ENCODE assay signal across 8 cellular contexts in the genomic region with DNA sequence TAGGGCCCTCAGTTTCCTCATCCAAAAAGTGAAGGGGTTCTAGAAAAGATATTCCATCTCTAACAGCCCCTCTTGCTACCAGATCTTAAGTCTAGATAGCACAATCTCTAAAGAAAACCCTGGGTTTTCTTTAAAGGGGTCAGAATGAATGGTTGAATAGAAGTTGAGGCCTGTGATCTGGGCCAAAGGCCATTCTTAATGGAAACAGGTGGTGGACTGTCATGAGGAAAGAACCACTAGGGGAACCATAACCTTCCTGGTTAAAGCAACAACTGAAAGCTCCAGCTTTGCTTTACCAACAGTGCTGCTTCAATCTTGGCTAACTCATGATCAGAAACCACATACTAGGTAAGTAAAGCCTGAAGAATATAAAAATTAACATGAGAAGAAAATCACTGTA. TPM values are rescaled to one million over a fixed set of nuclear protein-coding genes. Genes with fewer than 3 reads are reported as not detected.
DNase-seq lines count a peak whose midpoint lies in the region; ATAC-seq and TF ChIP-seq lines count a peak whose summit lies in the region.

No MANE protein-coding gene starts in this region.

- H3K56ac ChIP-seq in IMR-90 (ENCODE audit: extremely low read depth, insufficient read depth, low read length): no peak overlapping the region

- no peak overlapping the region for H4K8ac ChIP-seq in IMR-90 (ENCODE audit: low read depth in 2 of 2, low read length in 2 of 2)

- H2BK15ac ChIP-seq in IMR-90 (ENCODE audit: low read depth, low read length): no peak overlapping the region

- intact Hi-C loops in IMR-90 (cut with micrococcal nuclease): no loop called here

- H3K36me3 ChIP-seq in IMR-90 (ENCODE audit: control insufficient read depth, insufficient read depth, low read length): no peaks in the 10 kb centered on the region

- no peak overlapping the region for H3K27ac ChIP-seq in IMR-90 (ENCODE audit: insufficient read depth, low read length)

- TF ChIP-seq RAD21 in IMR-90 (IDR thresholded peaks at IDR 0.05; ENCODE audit: low read length): peak; percentile 43

- no peak overlapping the region for H2AK5ac ChIP-seq in IMR-90 (ENCODE audit: low read depth, low read length)

- H3K14ac ChIP-seq in IMR-90 (replicated peaks; ENCODE audit: low read depth, low read length): no peak overlapping the region

- TSS peak; percentile 25 for BruUV-seq in IMR-90 (replicated peaks; lab: Mats Ljungman, UMichigan)

- no peak overlapping the region for H2BK120ac ChIP-seq in IMR-90 (ENCODE audit: low read depth, low read length)

- H3K27ac Mint-ChIP-seq in activated naive CD8-positive, alpha-beta T cell treated with anti-CD3 and anti-CD28 coated beads, Interleukin-2, amount 10 ng/mL, durations not matched to agents 7 days and 5 days: peak overlapping the region; percentile 66

- H2AK9ac ChIP-seq in IMR-90 (replicated peaks; ENCODE audit: low read depth, low read length, poor library complexity): no peak overlapping the region

- H3K4me1 ChIP-seq in IMR-90 (ENCODE audit: control insufficient read depth, insufficient read depth, low read length): peaks cover 3% of the 10 kb centered on the region

- H3K4ac ChIP-seq in IMR-90 (ENCODE audit: low read depth, low read length): no peak overlapping the region

- H3K4me3 ChIP-seq in IMR-90 (ENCODE audit: insufficient read depth, low read depth, low read length): no peak overlapping the region

- DNase-seq in G401 (ENCODE audit: low spot score): peak; percentile 56
- peak; percentile 48 for DNase-seq in IMR-90
- DNase-seq in activated naive CD8-positive, alpha-beta T cell treated with anti-CD3 and anti-CD28 coated beads, Interleukin-2, amount 10 ng/mL, durations not matched to agents 7 days and 5 days: no peak
- DNase-seq in kidney glomerular epithelial cell (lab: John Stamatoyannopoulos, UW): peak; percentile 6
- DNase-seq in stimulated activated CD4-positive, alpha-beta T cell treated with anti-CD3 and anti-CD28 coated beads, Interleukin-4, amount 100 ng/mL, for 1 hour: no peak

- no peaks in the 10 kb centered on the region for H3K27me3 ChIP-seq in IMR-90 (ENCODE audit: control insufficient read depth, insufficient read depth, low read length)

- no peak overlapping the region for H3K23ac ChIP-seq in IMR-90 (ENCODE audit: low read depth, low read length)

- H3K27me3 Mint-ChIP-seq in activated naive CD8-positive, alpha-beta T cell treated with anti-CD3 and anti-CD28 coated beads, Interleukin-2, amount 10 ng/mL, durations not matched to agents 7 days and 5 days: no peaks in the 10 kb centered on the region

- POLR2A ChIA-PET in IMR-90 (lab: Charles Lee; ENCODE audit: unreplicated experiment): no interaction called here
- POLR2A ChIA-PET in activated naive CD8-positive, alpha-beta T cell treated with anti-CD3 and anti-CD28 coated beads, Interleukin-2, amount 10 ng/mL, durations not matched to agents 7 days and 5 days (lab: Charles Lee): interaction anchor here (1.2 to 3.5 kb wide), 2 partner anchors 14 to 26 kb away, joined by 3 to 36 read pairs; partner anchors contain the start of gene PTPMT1

- peaks cover 13% of the 10 kb centered on the region for H3K36me3 Mint-ChIP-seq in activated naive CD8-positive, alpha-beta T cell treated with anti-CD3 and anti-CD28 coated beads, Interleukin-2, amount 10 ng/mL, durations not matched to agents 7 days and 5 days

- peak; percentile 32; the same call in 1 of the 2 replicates for TF ChIP-seq CTCF in IMR-90 (conservative IDR thresholded peaks at IDR 0.05; ENCODE audit: low read depth, low read length)

- dilution Hi-C loops in IMR-90 (cut with HindIII; ENCODE audit: low sequenced_read_pairs, unreplicated experiment): no loop called here

- in situ Hi-C loops in G401 (cut with HindIII; ENCODE audit: low sequenced_read_pairs): no loop called here
- in situ Hi-C loops in IMR-90 (cut with MboI; ENCODE audit: low sequenced_read_pairs): no loop called here

- no peak overlapping the region for H2BK5ac ChIP-seq in IMR-90 (ENCODE audit: low read depth, low read length, poor library complexity, severe bottlenecking)

- H4K5ac ChIP-seq in IMR-90 (ENCODE audit: low read depth, low read length): no peak overlapping the region

- peaks cover 63% of the 10 kb centered on the region for H4K20me1 ChIP-seq in IMR-90 (ENCODE audit: insufficient read depth, low read length)

- H3K79me1 ChIP-seq in IMR-90 (ENCODE audit: low read depth in 1 of 2, low read length in 2 of 2): peaks cover 0 to 48% of the 10 kb centered on the region in 2 experiments; a peak in 2 of 4 replicates

- no peak overlapping the region for H4K91ac ChIP-seq in IMR-90 (ENCODE audit: insufficient read depth, low read depth, low read length)

- CTCF ChIA-PET in IMR-90 (lab: Yijun Ruan, JAX): interaction anchor here (0.6 to 1.9 kb wide), 3 partner anchors 21 to 68 kb away, joined by 3 to 7 read pairs (median 4); no protein-coding TSS in a partner anchor

- no peak overlapping the region for H3K9ac ChIP-seq in IMR-90 (ENCODE audit: low read depth, low read length)

- H3K4me2 ChIP-seq in IMR-90 (ENCODE audit: low read depth, low read length): peak overlapping the region; percentile 100

- H3K18ac ChIP-seq in IMR-90 (ENCODE audit: low read depth, low read length): no peak overlapping the region

- no peaks in the 10 kb centered on the region for H3K9me3 ChIP-seq in IMR-90 (ENCODE audit: control insufficient read depth, insufficient read depth, low read length)

- H3K9me1 ChIP-seq in IMR-90 (ENCODE audit: insufficient read depth, low read length): peaks cover 6% of the 10 kb centered on the region

- ATAC-seq in IMR-90 (ENCODE audit: low read depth) (no peak), HG02678 (IDR thresholded peaks at IDR 0.05; ENCODE audit: unreplicated experiment) (no peak), HG03280 (IDR thresholded peaks at IDR 0.05; ENCODE audit: unreplicated experiment) (no peak), GM18511 (IDR thresholded peaks at IDR 0.05; ENCODE audit: unreplicated experiment) (no peak)
- ATAC-seq in activated naive CD8-positive, alpha-beta T cell treated with anti-CD3 and anti-CD28 coated beads, Interleukin-2, amount 10 ng/mL, durations not matched to agents 7 days and 5 days (ENCODE audit: low read depth): no peak

- no peak for TF ChIP-seq POLR2A in IMR-90 (IDR thresholded peaks at IDR 0.05; ENCODE audit: low read depth, low read length)

- no peak overlapping the region for H2BK20ac ChIP-seq in IMR-90 (ENCODE audit: low read depth, low read length)

- no peaks in the 10 kb centered on the region for H3K9me3 Mint-ChIP-seq in activated naive CD8-positive, alpha-beta T cell treated with anti-CD3 and anti-CD28 coated beads, Interleukin-2, amount 10 ng/mL, durations not matched to agents 7 days and 5 days

- H3K4me1 Mint-ChIP-seq in activated naive CD8-positive, alpha-beta T cell treated with anti-CD3 and anti-CD28 coated beads, Interleukin-2, amount 10 ng/mL, durations not matched to agents 7 days and 5 days: peaks cover 32% of the 10 kb centered on the region

- peak overlapping the region; percentile 90 for H3K4me3 Mint-ChIP-seq in activated naive CD8-positive, alpha-beta T cell treated with anti-CD3 and anti-CD28 coated beads, Interleukin-2, amount 10 ng/mL, durations not matched to agents 7 days and 5 days

- H2AFZ ChIP-seq in IMR-90 (replicated peaks; ENCODE audit: low read length, poor library complexity): no peak overlapping the region

TF ChIP-seq in IMR-90, 13 proteins besides CTCF, POLR2A, EP300 and RAD21 (continues in another document):
- peak; percentile 17; the same call in 1 of the 2 replicates for TF ChIP-seq SMC3 (IDR thresholded peaks at IDR 0.05; ENCODE audit: low read depth, low read length)
- TF ChIP-seq MXI1 (IDR thresholded peaks at IDR 0.05; ENCODE audit: borderline replicate concordance, low read depth, low read length): no peak
- TF ChIP-seq BHLHE40 (IDR thresholded peaks at IDR 0.05; ENCODE audit: low read depth, low read length): no peak

RNA-seq across cellular contexts. Expression of gene CELF1, which starts 1.8 kb away (rescaled TPM):
- 58.7 and 94.4 TPM in 2 replicates for total RNA-seq in G401 (2014; rRNA removed; shearing (Covaris generic))
- total RNA-seq in IMR-90 (2012; rRNA removed): 109 and 135 TPM in 2 replicates
- 61.6 and 63.3 TPM in 2 replicates for polyA plus RNA-seq in IMR-90 (2012; rRNA removed)
- polyA plus RNA-seq in IMR-90 (2012; cell fraction: cytosol; rRNA removed): 22.7 and 26.4 TPM in 2 replicates
- polyA plus RNA-seq in IMR-90 (2012; cell fraction: nucleus; rRNA removed; ENCODE audit: low replicate concordance): 86.9 and 136 TPM in 2 replicates
- total RNA-seq in activated naive CD8-positive, alpha-beta T cell treated with anti-CD3 and anti-CD28 coated beads, Interleukin-2, amount 10 ng/mL, durations not matched to agents 7 days and 5 days: 100 to 1,000 TPM; 102 to 113 TPM

RNA-seq across cellular contexts. Expression of gene PTPMT1, which starts 14.3 kb away (rescaled TPM):
- total RNA-seq in G401 (2014; rRNA removed; shearing (Covaris generic)): 103 and 127 TPM in 2 replicates
- total RNA-seq in IMR-90 (2012; rRNA removed): 51.4 and 55.0 TPM in 2 replicates
- polyA plus RNA-seq in IMR-90 (2012; rRNA removed): 51.6 and 58.3 TPM in 2 replicates
- 77.4 and 85.2 TPM in 2 replicates for polyA plus RNA-seq in IMR-90 (2012; cell fraction: cytosol; rRNA removed)
- polyA plus RNA-seq in IMR-90 (2012; cell fraction: nucleus; rRNA removed; ENCODE audit: low replicate concordance): 29.3 and 32.5 TPM in 2 replicates
- total RNA-seq in activated naive CD8-positive, alpha-beta T cell treated with anti-CD3 and anti-CD28 coated beads, Interleukin-2, amount 10 ng/mL, durations not matched to agents 7 days and 5 days: 10 to 100 TPM; 37.9 to 39.3 TPM

RNA-seq across cellular contexts. Expression of gene KBTBD4, which starts 27.7 kb away (rescaled TPM):
- 32.7 and 43.1 TPM in 2 replicates for total RNA-seq in G401 (2014; rRNA removed; shearing (Covaris generic))
- total RNA-seq in IMR-90 (2012; rRNA removed): 37.2 and 41.6 TPM in 2 replicates
- polyA plus RNA-seq in IMR-90 (2012; rRNA removed): 12.2 and 14.9 TPM in 2 replicates
- 9.1 and 21.9 TPM in 2 replicates for polyA plus RNA-seq in IMR-90 (2012; cell fraction: cytosol; rRNA removed)
- polyA plus RNA-seq in IMR-90 (2012; cell fraction: nucleus; rRNA removed; ENCODE audit: low replicate concordance): 6.9 and 10.5 TPM in 2 replicates
- total RNA-seq in activated naive CD8-positive, alpha-beta T cell treated with anti-CD3 and anti-CD28 coated beads, Interleukin-2, amount 10 ng/mL, durations not matched to agents 7 days and 5 days: 10 to 100 TPM; 18.8 to 19.0 TPM

RNA-seq across cellular contexts. Expression of gene NDUFS3, which starts 27.8 kb away (rescaled TPM):
- total RNA-seq in G401 (2014; rRNA removed; shearing (Covaris generic)): 191 and 200 TPM in 2 replicates
- 77.1 and 79.7 TPM in 2 replicates for total RNA-seq in IMR-90 (2012; rRNA removed)
- polyA plus RNA-seq in IMR-90 (2012; rRNA removed): 108 and 114 TPM in 2 replicates
- polyA plus RNA-seq in IMR-90 (2012; cell fraction: cytosol; rRNA removed): 158 and 196 TPM in 2 replicates
- polyA plus RNA-seq in IMR-90 (2012; cell fraction: nucleus; rRNA removed; ENCODE audit: low replicate concordance): 127 and 140 TPM in 2 replicates
- 100 to 1,000 TPM; 105 to 108 TPM for total RNA-seq in activated naive CD8-positive, alpha-beta T cell treated with anti-CD3 and anti-CD28 coated beads, Interleukin-2, amount 10 ng/mL, durations not matched to agents 7 days and 5 days

RNA-seq across cellular contexts. Expression of gene FAM180B, which starts 35.4 kb away (rescaled TPM):
- total RNA-seq in G401 (2014; rRNA removed; shearing (Covaris generic)): 0.58 TPM in 1 of 2 replicates, not detected in the other
- total RNA-seq in IMR-90 (2012; rRNA removed): not detected in 2 replicates
- not detected in 2 replicates for polyA plus RNA-seq in IMR-90 (2012; rRNA removed)
- 0.02 TPM in 1 of 2 replicates, not detected in the other for polyA plus RNA-seq in IMR-90 (2012; cell fraction: cytosol; rRNA removed)
- polyA plus RNA-seq in IMR-90 (2012; cell fraction: nucleus; rRNA removed; ENCODE audit: low replicate concordance): 0.14 and 0.29 TPM in 2 replicates
- not detected for total RNA-seq in activated naive CD8-positive, alpha-beta T cell treated with anti-CD3 and anti-CD28 coated beads, Interleukin-2, amount 10 ng/mL, durations not matched to agents 7 days and 5 days

Comparison
In these comparisons a context has a peak if more than half of its experiments do, and no peak if none do; other contexts are left out.
1. DNase-seq: peak in G401 (single experiment), IMR-90 (single experiment) and kidney glomerular epithelial cell (single experiment); none in activated naive CD8-positive, alpha-beta T cell treated with anti-CD3 and anti-CD28 coated beads, Interleukin-2, amount 10 ng/mL, durations not matched to agents 7 days and 5 days (single experiment) and stimulated activated CD4-positive, alpha-beta T cell treated with anti-CD3 and anti-CD28 coated beads, Interleukin-4, amount 100 ng/mL, for 1 hour (single experiment).